1 cellular context compared by ENCODE assay signal in genomic region chr5:103258957-103259704, GRCh38.
A peak's percentile ranks its signal among the peaks of the same experiment; 100 is the strongest.
TF ChIP-seq lines count a peak whose summit lies in the region.

No MANE protein-coding gene starts in this region.

TF ChIP-seq in K562, 482 proteins besides CTCF, POLR2A, EP300 and RAD21 (continued from another document and continues in another):
- no peak for TF ChIP-seq E2F1 (CRISPR knock-in tag; IDR thresholded peaks at IDR 0.05)
- TF ChIP-seq CREB5 (CRISPR knock-in tag; IDR thresholded peaks at IDR 0.05): no peak
- peak; percentile 69 for TF ChIP-seq CBFA2T3 (IDR thresholded peaks at IDR 0.05)
- no peak for TF ChIP-seq ZSCAN29 (IDR thresholded peaks at IDR 0.05)
- TF ChIP-seq DMBX1 (CRISPR knock-in tag; IDR thresholded peaks at IDR 0.05; ENCODE audit: borderline replicate concordance): no peak
- no peak for TF ChIP-seq PCBP2 (IDR thresholded peaks at IDR 0.05; ENCODE audit: low read depth, low read length, poor library complexity, severe bottlenecking)
- TF ChIP-seq NCOA1 (IDR thresholded peaks at IDR 0.05; ENCODE audit: low read depth): no peak
- TF ChIP-seq FOXJ3 (CRISPR knock-in tag; IDR thresholded peaks at IDR 0.05): no peak
- no peak for TF ChIP-seq E2F5 (CRISPR knock-in tag; IDR thresholded peaks at IDR 0.05)
- peak; percentile 39; the same call in 1 of the 2 replicates for TF ChIP-seq RNF2 (IDR thresholded peaks at IDR 0.05)
- TF ChIP-seq SETDB1 (IDR thresholded peaks at IDR 0.05; ENCODE audit: low read length): no peak
- TF ChIP-seq BRD4 (IDR thresholded peaks at IDR 0.05): no peak
- TF ChIP-seq ZNF41 (CRISPR knock-in tag; conservative IDR thresholded peaks at IDR 0.05): no peak
- no peak for TF ChIP-seq CREBBP (IDR thresholded peaks at IDR 0.05; ENCODE audit: low read depth, low read length)
- TF ChIP-seq HLTF (IDR thresholded peaks at IDR 0.05): no peak
- no peak for TF ChIP-seq SMARCA4 (IDR thresholded peaks at IDR 0.05)
- no peak for TF ChIP-seq HEY1 (CRISPR knock-in tag; IDR thresholded peaks at IDR 0.05; ENCODE audit: borderline replicate concordance)
- TF ChIP-seq ZNF696 (CRISPR knock-in tag; conservative IDR thresholded peaks at IDR 0.05): no peak
- no peak for TF ChIP-seq ZNF766 (CRISPR knock-in tag; conservative IDR thresholded peaks at IDR 0.05)
- 0 out of 4 replicates have a peak, but pooled peaks of 1 of the 2 experiments have one; percentile 25 for TF ChIP-seq TBL1XR1 (IDR thresholded peaks at IDR 0.05; ENCODE audit: low read length in 2 of 2)
- TF ChIP-seq BRCA1 (IDR thresholded peaks at IDR 0.05): no peak
- no peak; the same call in 1 of the 2 replicates for TF ChIP-seq BRCA1 (CRISPR knock-in tag; IDR thresholded peaks at IDR 0.05)
- no peak for TF ChIP-seq CAMTA2 (CRISPR knock-in tag; conservative IDR thresholded peaks at IDR 0.05)
- TF ChIP-seq HDAC8 (tag; IDR thresholded peaks at IDR 0.05): no peak
- TF ChIP-seq ZNF347 (CRISPR knock-in tag; IDR thresholded peaks at IDR 0.05; ENCODE audit: low read depth): no peak
- TF ChIP-seq DEAF1 (CRISPR knock-in tag; IDR thresholded peaks at IDR 0.05): no peak
- TF ChIP-seq ZNF583 (CRISPR knock-in tag; IDR thresholded peaks at IDR 0.05): no peak
- no peak for TF ChIP-seq CUX1 (CRISPR knock-in tag; IDR thresholded peaks at IDR 0.05)
- peak; percentile 97 for TF ChIP-seq CTBP1 (IDR thresholded peaks at IDR 0.05; ENCODE audit: borderline replicate concordance)
- no peak for TF ChIP-seq ZBED1 (IDR thresholded peaks at IDR 0.05)
- no peak for TF ChIP-seq CC2D1A (IDR thresholded peaks at IDR 0.05)
- no peak for TF ChIP-seq DLX4 (CRISPR knock-in tag; IDR thresholded peaks at IDR 0.05)
- TF ChIP-seq CBX1 (IDR thresholded peaks at IDR 0.05; ENCODE audit: low read depth): no peak
- peak; percentile 67; the same call in 1 of the 2 replicates for TF ChIP-seq ZBTB43 (CRISPR knock-in tag; IDR thresholded peaks at IDR 0.05)
- TF ChIP-seq JUN (IDR thresholded peaks at IDR 0.05; ENCODE audit: borderline replicate concordance, low read depth, low read length): no peak
- TF ChIP-seq JUN (CRISPR knock-in tag; IDR thresholded peaks at IDR 0.05; ENCODE audit: borderline replicate concordance): no peak
- TF ChIP-seq NCOA2 (IDR thresholded peaks at IDR 0.05; ENCODE audit: partially characterized antibody in 2 of 2): no peak
- TF ChIP-seq TFE3 (CRISPR knock-in tag; IDR thresholded peaks at IDR 0.05): no peak
- TF ChIP-seq RFX7 (CRISPR knock-in tag; IDR thresholded peaks at IDR 0.05): no peak
- TF ChIP-seq ZFP1 (CRISPR knock-in tag; IDR thresholded peaks at IDR 0.05): no peak
- TF ChIP-seq SMARCB1 (IDR thresholded peaks at IDR 0.05; ENCODE audit: insufficient read length, low read depth): no peak
- no peak for TF ChIP-seq ZNF764 (CRISPR knock-in tag; IDR thresholded peaks at IDR 0.05; ENCODE audit: low read depth)
- TF ChIP-seq BACH1 (tag; IDR thresholded peaks at IDR 0.05): no peak
- TF ChIP-seq NR3C1 (CRISPR knock-in tag; IDR thresholded peaks at IDR 0.05): peak; percentile 37; the same call in 1 of the 2 replicates
- no peak for TF ChIP-seq E2F4 (CRISPR knock-in tag; IDR thresholded peaks at IDR 0.05; ENCODE audit: low read depth)
- TF ChIP-seq THRA (IDR thresholded peaks at IDR 0.05): no peak
- no peak for TF ChIP-seq ARID2 (IDR thresholded peaks at IDR 0.05)
- no peak for TF ChIP-seq ZNF57 (CRISPR knock-in tag; IDR thresholded peaks at IDR 0.05)
- TF ChIP-seq ZNF280A (IDR thresholded peaks at IDR 0.05; ENCODE audit: low read depth, partially characterized antibody): no peak
- TF ChIP-seq HNRNPUL1 (IDR thresholded peaks at IDR 0.05; ENCODE audit: low read length): no peak
- TF ChIP-seq KLF6 (CRISPR knock-in tag; IDR thresholded peaks at IDR 0.05; ENCODE audit: borderline replicate concordance): no peak
- no peak for TF ChIP-seq CGGBP1 (CRISPR knock-in tag; IDR thresholded peaks at IDR 0.05)
